1 cellular context compared by ENCODE assay signal in genomic region chr1:36297062-36297461, GRCh38.
TF ChIP-seq lines count a peak whose summit lies in the region.

No MANE protein-coding gene starts in this region.

TF ChIP-seq in HepG2, 621 proteins besides CTCF, POLR2A, EP300 and RAD21:
- TF ChIP-seq ZNF747 (CRISPR knock-in tag; IDR thresholded peaks at IDR 0.05; ENCODE audit: borderline replicate concordance), result no peak
- TF ChIP-seq HMG20B (CRISPR knock-in tag; conservative IDR thresholded peaks at IDR 0.05), result no peak
- no peak for TF ChIP-seq ZNF280B (CRISPR knock-in tag; IDR thresholded peaks at IDR 0.05; ENCODE audit: borderline replicate concordance)
- TF ChIP-seq CEBPB (IDR thresholded peaks at IDR 0.05; ENCODE audit: borderline replicate concordance, low read depth, low read length), result peak; percentile 30; the same call in 1 of the 2 replicates
- no peak for TF ChIP-seq SATB2 (CRISPR knock-in tag; IDR thresholded peaks at IDR 0.05)
- TF ChIP-seq SNAPC2 (CRISPR knock-in tag; IDR thresholded peaks at IDR 0.05), result no peak
- no peak for TF ChIP-seq BRD4 (CRISPR knock-in tag; IDR thresholded peaks at IDR 0.05)
- no peak for TF ChIP-seq TRIM24 (CRISPR knock-in tag; IDR thresholded peaks at IDR 0.05)
- TF ChIP-seq RARA (CRISPR knock-in tag; IDR thresholded peaks at IDR 0.05), result no peak
- no peak for TF ChIP-seq TBX2 (CRISPR knock-in tag; IDR thresholded peaks at IDR 0.05; ENCODE audit: borderline replicate concordance)
- TF ChIP-seq HOMEZ (CRISPR knock-in tag; IDR thresholded peaks at IDR 0.05; ENCODE audit: low read depth), result no peak
- TF ChIP-seq NR3C1 (CRISPR knock-in tag; IDR thresholded peaks at IDR 0.05), result no peak
- no peak for TF ChIP-seq ZFP1 (CRISPR knock-in tag; IDR thresholded peaks at IDR 0.05)
- no peak for TF ChIP-seq SYNCRIP (IDR thresholded peaks at IDR 0.05; ENCODE audit: insufficient read depth, low read depth, low read length)
- no peak for TF ChIP-seq ZNF460 (CRISPR knock-in tag; IDR thresholded peaks at IDR 0.05; ENCODE audit: borderline replicate concordance)
- no peak for TF ChIP-seq DNMT3B (CRISPR knock-in tag; conservative IDR thresholded peaks at IDR 0.05)
- TF ChIP-seq NFE2L2 (IDR thresholded peaks at IDR 0.05; ENCODE audit: low read length), result no peak
- TF ChIP-seq PRPF4 (IDR thresholded peaks at IDR 0.05; ENCODE audit: low read depth, low read length, poor library complexity, severe bottlenecking), result no peak
- TF ChIP-seq SMAD3 (CRISPR knock-in tag; IDR thresholded peaks at IDR 0.05), result no peak
- no peak for TF ChIP-seq MXD4 (CRISPR knock-in tag; IDR thresholded peaks at IDR 0.05)
- no peak for TF ChIP-seq ZFP91 (CRISPR knock-in tag; IDR thresholded peaks at IDR 0.05; ENCODE audit: borderline replicate concordance)
- no peak for TF ChIP-seq SOX13 (IDR thresholded peaks at IDR 0.05)
- peak in 1 of 2 experiments; percentile 46; a peak in 1 of 4 replicates for TF ChIP-seq SOX13 (CRISPR knock-in tag; conservative IDR thresholded peaks at IDR 0.05 in 1 of 2, IDR thresholded peaks at IDR 0.05 in 1 of 2)
- no peak for TF ChIP-seq TP53 (CRISPR knock-in tag; conservative IDR thresholded peaks at IDR 0.05)
- TF ChIP-seq EEA1 (CRISPR knock-in tag; IDR thresholded peaks at IDR 0.05; ENCODE audit: borderline replicate concordance), result no peak
- no peak for TF ChIP-seq ZXDC (CRISPR knock-in tag; IDR thresholded peaks at IDR 0.05)
- TF ChIP-seq MNT (IDR thresholded peaks at IDR 0.05), result no peak
- TF ChIP-seq ARID5B (CRISPR knock-in tag; IDR thresholded peaks at IDR 0.05), result 0 out of 2 replicates have a peak, but pooled peaks have one; percentile 14
- no peak for TF ChIP-seq BATF2 (CRISPR knock-in tag; IDR thresholded peaks at IDR 0.05)
- TF ChIP-seq NAIF1 (CRISPR knock-in tag; IDR thresholded peaks at IDR 0.05; ENCODE audit: borderline replicate concordance), result no peak
- TF ChIP-seq TOPORS (CRISPR knock-in tag; IDR thresholded peaks at IDR 0.05), result no peak
- TF ChIP-seq ETV6 (CRISPR knock-in tag; conservative IDR thresholded peaks at IDR 0.05), result no peak
- peak; percentile 45 for TF ChIP-seq GATAD2A (CRISPR knock-in tag; IDR thresholded peaks at IDR 0.05)
- no peak for TF ChIP-seq ZFP36L2 (CRISPR knock-in tag; IDR thresholded peaks at IDR 0.05)
- TF ChIP-seq SAFB2 (CRISPR knock-in tag; IDR thresholded peaks at IDR 0.05; ENCODE audit: borderline replicate concordance, low read depth), result no peak
- no peak for TF ChIP-seq MAF1 (CRISPR knock-in tag; IDR thresholded peaks at IDR 0.05; ENCODE audit: borderline replicate concordance)
- TF ChIP-seq ZNF770 (CRISPR knock-in tag; IDR thresholded peaks at IDR 0.05), result no peak
- TF ChIP-seq FOXA3 (CRISPR knock-in tag; IDR thresholded peaks at IDR 0.05), result 0 out of 2 replicates have a peak, but pooled peaks have one; percentile 22
- TF ChIP-seq ZNF703 (CRISPR knock-in tag; IDR thresholded peaks at IDR 0.05; ENCODE audit: borderline replicate concordance), result no peak
- TF ChIP-seq WIZ (CRISPR knock-in tag; IDR thresholded peaks at IDR 0.05), result no peak
- TF ChIP-seq HMGXB4 (CRISPR knock-in tag; IDR thresholded peaks at IDR 0.05; ENCODE audit: borderline replicate concordance in 1 of 2, low read depth in 1 of 2), result no peak
- no peak for TF ChIP-seq TCF7L2 (IDR thresholded peaks at IDR 0.05; ENCODE audit: low read depth, low read length)
- TF ChIP-seq DPF2 (CRISPR knock-in tag; IDR thresholded peaks at IDR 0.05; ENCODE audit: borderline replicate concordance, low read depth), result no peak
- no peak for TF ChIP-seq MAFG (CRISPR knock-in tag; IDR thresholded peaks at IDR 0.05)
- TF ChIP-seq KDM5A (IDR thresholded peaks at IDR 0.05; ENCODE audit: borderline replicate concordance, low read length), result no peak
